13 cellular contexts compared by ENCODE assay signal in the genomic region with DNA sequence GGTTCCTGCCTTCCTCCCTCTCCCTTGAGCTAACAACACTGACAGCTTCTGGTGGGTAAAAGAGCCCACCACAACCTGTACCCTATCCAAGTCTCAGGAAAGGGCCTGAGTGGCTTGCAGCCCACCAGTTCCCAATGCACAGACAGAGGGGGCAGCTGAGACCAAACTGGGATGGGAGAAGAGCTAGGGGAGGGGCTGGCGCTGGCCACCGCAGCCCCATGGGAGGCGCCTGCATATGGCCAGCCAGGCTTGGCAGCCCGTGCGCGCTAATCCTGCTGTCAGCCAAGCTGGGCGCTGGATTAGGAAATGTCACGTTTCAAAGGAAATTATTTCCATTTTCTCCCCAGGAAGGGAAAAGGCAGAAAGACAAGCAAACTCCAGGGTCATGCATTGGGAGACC.
"Had no signal": no experiment of that assay in that cellular context is flagged by ENCODE, and none has a peak within 500 bp of the region (broad histone marks: within the 10 kb centered on the region; RNA-seq: fewer than 3 reads in every experiment).

No MANE protein-coding gene starts in this region.

- ATAC-seq: foreskin keratinocyte, mucosa of descending colon, natural killer cell had no signal

- H3K4me3 ChIP-seq: mucosa of descending colon, prostate gland, thoracic aorta had no signal

- H3K9me3 Mint-ChIP-seq: stimulated activated naive CD8-positive, alpha-beta T cell treated with anti-CD3 and anti-CD28 coated beads, Interleukin-15, Interleukin-2, amounts not matched to agents 100 ng/mL and 50 ng/mL, for 24 hours had no signal

- H3K36me3 ChIP-seq: prostate gland, thoracic aorta had no signal

- DNase-seq: activated CD4-positive, CD25-positive, alpha-beta regulatory T cell; foreskin keratinocyte; head of caudate nucleus; mammary epithelial cell; mucosa of descending colon; natural killer cell; occipital lobe; stimulated activated CD4-positive, alpha-beta T cell treated with anti-CD3 and anti-CD28 coated beads, Interleukin-4, amount 100 ng/mL, for 1 hour; stimulated activated CD8-positive, alpha-beta memory T cell treated with anti-CD3 and anti-CD28 coated beads, Interleukin-4, amount 100 ng/mL, for 48 hours had no signal

- H3K27ac Mint-ChIP-seq: activated naive CD8-positive, alpha-beta T cell; natural killer cell; stimulated activated naive CD8-positive, alpha-beta T cell treated with anti-CD3 and anti-CD28 coated beads, Interleukin-15, Interleukin-2, amounts not matched to agents 100 ng/mL and 50 ng/mL, for 24 hours had no signal

- H3K27ac ChIP-seq: foreskin keratinocyte, prostate gland, thoracic aorta had no signal

- H3K36me3 Mint-ChIP-seq: activated naive CD8-positive, alpha-beta T cell; natural killer cell had no signal

- H3K4me1 Mint-ChIP-seq: natural killer cell had no signal

- H3K4me3 Mint-ChIP-seq: activated naive CD8-positive, alpha-beta T cell; natural killer cell; stimulated activated naive CD8-positive, alpha-beta T cell treated with anti-CD3 and anti-CD28 coated beads, Interleukin-15, Interleukin-2, amounts not matched to agents 100 ng/mL and 50 ng/mL, for 24 hours had no signal

- H3K4me1 ChIP-seq: foreskin keratinocyte, prostate gland had no signal

- H3K9me3 ChIP-seq: mucosa of descending colon, prostate gland, thoracic aorta had no signal
